ENCODE assay signal across 7 cellular contexts in genomic region chr12:46778415-46778814, GRCh38. TPM values are rescaled to one million over a fixed set of nuclear protein-coding genes. Genes with fewer than 3 reads are reported as not detected.
"Had no signal": no experiment of that assay in that cellular context is flagged by ENCODE, and none has a peak within 500 bp of the region (broad histone marks: within the 10 kb centered on the region; RNA-seq: fewer than 3 reads in every experiment).

No MANE protein-coding gene starts in this region.

- FAIRE-seq: H1, H54, HTR-8/SVneo, K562 had no signal

- H3K4me3 ChIP-seq: GM23338, K562 had no signal

- H2AFZ ChIP-seq: GM23338 had no signal

- DNase-seq: H9, HCEC 1CT had no signal

- ATAC-seq: GM23338, K562 had no signal

- H3K4me2 ChIP-seq: GM23338 had no signal

RNA-seq across cellular contexts. Expression of gene SLC38A4, which starts 47.4 kb away (rescaled TPM):
- polyA plus RNA-seq: K562 had no signal
